In the genomic region with DNA sequence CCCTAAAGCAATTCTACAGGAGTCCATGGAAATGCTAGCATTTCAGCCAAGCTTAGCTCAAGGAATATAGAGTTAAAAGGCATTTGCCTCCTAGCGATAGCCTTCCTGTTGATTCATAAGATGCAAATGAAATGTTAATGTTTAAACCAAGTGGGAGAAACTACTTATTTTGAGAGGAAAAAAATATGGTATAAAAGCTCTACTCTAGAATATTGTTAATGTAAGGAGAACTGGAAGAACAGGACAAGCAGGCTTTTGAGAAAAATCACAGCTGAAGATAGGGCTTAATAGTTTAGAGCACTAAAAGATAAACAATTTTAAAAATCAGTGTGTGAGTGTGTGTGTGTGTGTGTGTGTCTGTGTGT, we compare ENCODE assay signal across 8 cellular contexts. TPM values are rescaled to one million over a fixed set of nuclear protein-coding genes. Genes with fewer than 3 reads are reported as not detected.
A peak's percentile ranks its signal among the peaks of the same experiment; 100 is the strongest.
DNase-seq lines count a peak whose midpoint lies in the region; ATAC-seq, FAIRE-seq and TF ChIP-seq lines count a peak whose summit lies in the region.

No MANE protein-coding gene starts in this region.

- H3K9me3 ChIP-seq in SJSA1 (replicated peaks) (no peaks in the 10 kb centered on the region), pancreas (no peaks in the 10 kb centered on the region), heart right ventricle (no peaks in the 10 kb centered on the region)

- TF ChIP-seq CTCF in pancreas (IDR thresholded peaks at IDR 0.05) (no peak), heart right ventricle (IDR thresholded peaks at IDR 0.05) (no peak)

- H3K27ac ChIP-seq in SJSA1 = peak overlapping the region; percentile 97
- peak overlapping the region in 3 of 4 donors; percentile 61 to 83 (median 80) for H3K27ac ChIP-seq in pancreas
- no peak overlapping the region for H3K27ac ChIP-seq in heart right ventricle

- WGBS in pancreas, 2 donors = 7% methylated on average over 1 of the region's 1 CpG
- 42 to 48% methylated on average over 1 of the region's 1 CpG for WGBS in heart right ventricle, 2 donors

- peak; percentile 66 for DNase-seq in ELR (ENCODE audit: low read depth)
- DNase-seq in SJSA1 (ENCODE audit: low read depth in 1 of 2, low spot score in 2 of 2) = no peak
- peak; percentile 26 for DNase-seq in fibroblast of gingiva (ENCODE audit: low read depth)
- peak in 3 of 6 donors; percentile 11 to 66 (median 59) for DNase-seq in pancreas
- no peak for DNase-seq in NCI-H748 treated with DMSO at 0.1 percent for 48 hours (lab: John Stamatoyannopoulos, UW)
- DNase-seq in HPDE6-E6E7 (ENCODE audit: extremely low spot score) = no peak
- no peak for DNase-seq in heart right ventricle

- H3K4me3 ChIP-seq in SJSA1 (peak overlapping the region; percentile 63), pancreas (peak overlapping the region in 3 of 4 donors; percentile 12 to 68 (median 53)), heart right ventricle (no peak overlapping the region)

- H3K4me1 ChIP-seq in SJSA1 (replicated peaks) (peaks cover 43% of the 10 kb centered on the region), pancreas (peaks cover 0 to 5% (median 3%) of the 10 kb centered on the region in 3 donors), heart right ventricle (peaks cover 0 to 46% (median 34%) of the 10 kb centered on the region in 9 donors)

- no peak for FAIRE-seq in pancreas (lab: Jason Lieb, UNC)

- intact Hi-C loops in pancreas (cut with DNase I) = loop anchor here in 1 of 3 donors (10.0 kb wide), 1 partner anchor 770 kb away; no protein-coding TSS in a partner anchor
- intact Hi-C loops in heart right ventricle (cut with DNase I) = loop anchor here in 6 of 10 donors (5.0 to 10.0 kb wide), 6 partner anchors 152 to 1093 kb away; no protein-coding TSS in a partner anchor

- H3K36me3 ChIP-seq in SJSA1 = peaks cover 10% of the 10 kb centered on the region; the same call in 1 of the 2 replicates
- H3K36me3 ChIP-seq in pancreas = no peaks in the 10 kb centered on the region
- H3K36me3 ChIP-seq in heart right ventricle = no peaks in the 10 kb centered on the region

- ATAC-seq in pancreas (peak; percentile 0 to 14 (median 8)), heart right ventricle (no peak), HG02571 (IDR thresholded peaks at IDR 0.05; ENCODE audit: unreplicated experiment) (no peak)

- H3K27me3 ChIP-seq in SJSA1 (replicated peaks) = no peaks in the 10 kb centered on the region
- no peaks in the 10 kb centered on the region for H3K27me3 ChIP-seq in pancreas
- peaks cover 0 to 6% (median 0%) of the 10 kb centered on the region in 7 donors for H3K27me3 ChIP-seq in heart right ventricle

RNA-seq across cellular contexts. Expression of a gene that starts 1.6 kb away (rescaled TPM):
- 93.7 and 119 TPM in 2 replicates for total RNA-seq in SJSA1 (2014; rRNA removed; shearing (Covaris generic))
- total RNA-seq in pancreas (10 to 100 TPM; 21.1 to 42.1 (median 27.6) TPM), heart right ventricle (10 to 100 TPM in 2 of 10 donors, 1 to 10 TPM in 8; 1.8 to 23.9 (median 3.6) TPM)
- polyA plus RNA-seq in pancreas (10 to 100 TPM; 14.4 to 36.8 TPM), heart right ventricle (1 to 10 TPM; 1.3 to 4.3 TPM)

Comparison
In these comparisons a context has a peak if more than half of its experiments do, and no peak if none do; other contexts are left out.
1. DNase-seq: peak in ELR (single experiment) and fibroblast of gingiva (single experiment); none in SJSA1 (0 of 2), NCI-H748 treated with DMSO at 0.1 percent for 48 hours (single experiment), HPDE6-E6E7 (single experiment) and heart right ventricle (0 of 2).
2. H3K27ac ChIP-seq: peak in SJSA1 (single experiment) and pancreas (3 of 4); none in heart right ventricle (0 of 10).
3. H3K4me3 ChIP-seq: peak in SJSA1 (single experiment) and pancreas (3 of 4); none in heart right ventricle (0 of 10).
4. ATAC-seq: peak in pancreas (4 of 4); none in heart right ventricle (0 of 8) and HG02571 (single experiment).